8 cellular contexts compared by ENCODE assay signal in the genomic region with DNA sequence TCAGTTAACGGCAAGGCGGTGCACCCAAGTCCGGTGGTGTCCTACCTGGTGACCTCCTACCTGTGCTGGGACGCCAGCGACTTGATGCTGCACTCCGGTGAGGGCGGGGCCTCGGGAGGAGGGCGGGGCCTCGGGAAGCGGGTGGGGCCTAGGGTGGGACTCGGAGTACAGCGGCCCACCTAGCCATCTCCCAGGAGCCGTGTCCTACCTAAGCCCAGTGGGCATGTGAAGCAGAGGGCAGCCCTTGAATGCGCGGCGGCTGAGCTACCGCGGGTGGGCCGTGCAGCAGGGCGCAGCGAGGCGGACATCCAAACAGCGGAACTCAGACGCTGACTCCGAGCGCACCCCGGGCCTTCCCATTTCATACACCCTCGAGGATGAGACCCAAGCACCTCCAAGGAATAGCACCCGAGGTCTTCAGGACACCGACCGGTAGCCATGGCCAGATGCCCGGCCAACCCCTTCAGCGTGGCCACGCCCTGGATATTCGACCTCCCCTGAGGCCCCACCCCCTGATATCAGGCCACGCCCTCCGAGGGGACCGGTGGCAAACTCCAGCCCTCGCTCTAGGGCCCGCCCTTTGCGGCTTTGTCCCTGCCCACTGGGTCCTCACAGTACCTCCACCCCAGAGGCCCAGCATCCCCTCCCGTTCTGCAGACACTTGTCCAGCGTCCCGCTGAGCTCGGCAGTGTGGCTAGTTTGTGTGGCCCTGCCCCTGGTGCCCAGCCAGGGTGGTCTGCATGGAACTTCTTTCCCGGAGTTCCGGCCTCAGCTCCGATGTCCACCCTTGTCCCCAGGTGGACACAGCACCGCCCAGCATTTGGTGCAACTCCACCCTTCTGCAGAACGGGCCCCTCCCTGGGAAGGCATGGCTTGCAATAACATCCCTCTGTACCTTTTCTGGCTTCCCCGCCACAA. TPM values are rescaled to one million over a fixed set of nuclear protein-coding genes. Genes with fewer than 3 reads are reported as not detected.
A peak's percentile ranks its signal among the peaks of the same experiment; 100 is the strongest.
DNase-seq lines count a peak whose midpoint lies in the region; ATAC-seq and TF ChIP-seq lines count a peak whose summit lies in the region.

No MANE protein-coding gene starts in this region.

- no peak for TF ChIP-seq CTCF in ascending aorta (IDR thresholded peaks at IDR 0.05)
- TF ChIP-seq CTCF in testis (IDR thresholded peaks at IDR 0.05): no peak

- DNase-seq in CD1c-positive myeloid dendritic cell (ENCODE audit: extremely low spot score): peak; percentile 46
- DNase-seq in NCI-H82 treated with DMSO at 0.1 percent for 48 hours (lab: John Stamatoyannopoulos, UW; ENCODE audit: unreplicated experiment): peak; percentile 28
- no peak for DNase-seq in ascending aorta (ENCODE audit: low spot score in 2 of 2)
- DNase-seq in left colon: peak; percentile 88 to 90
- DNase-seq in testis: peak; percentile 55
- DNase-seq in T-helper 9 cell: no peak

- WGBS in testis, 2 donors: 7 to 8% methylated on average over 27 to 49 of the region's 52 CpGs

- no peaks in the 10 kb centered on the region for H3K9me3 ChIP-seq in ascending aorta
- no peaks in the 10 kb centered on the region for H3K9me3 ChIP-seq in testis

- H3K27me3 ChIP-seq in ascending aorta: peaks cover 11% of the 10 kb centered on the region
- H3K27me3 ChIP-seq in testis: no peaks in the 10 kb centered on the region

- intact Hi-C loops in ascending aorta (cut with DNase I): no loop called here
- intact Hi-C loops in left colon (cut with DNase I, micrococcal nuclease): no loop called here
- intact Hi-C loops in testis (cut with DNase I; ENCODE audit: low total_unique reads): no loop called here

- no peaks in the 10 kb centered on the region for H3K36me3 ChIP-seq in ascending aorta
- H3K36me3 ChIP-seq in testis (ENCODE audit: low read depth, missing control alignments): no peaks in the 10 kb centered on the region

- H3K27ac ChIP-seq in ascending aorta (no peak overlapping the region), testis (no peak overlapping the region)

- peak overlapping the region; percentile 17 to 34 for H3K4me3 ChIP-seq in ascending aorta
- H3K4me3 ChIP-seq in testis: peak overlapping the region in 1 of 2 donors; percentile 51

- ATAC-seq in GM18861 (IDR thresholded peaks at IDR 0.05; ENCODE audit: unreplicated experiment): peak; percentile 50
- peak; percentile 46 for ATAC-seq in HG02970 (IDR thresholded peaks at IDR 0.05; ENCODE audit: low FRiP score, unreplicated experiment)
- peak; percentile 69 for ATAC-seq in left colon

- H3K4me1 ChIP-seq in ascending aorta: no peaks in the 10 kb centered on the region
- H3K4me1 ChIP-seq in testis: no peaks in the 10 kb centered on the region

- no peak for TF ChIP-seq POLR2A in testis (IDR thresholded peaks at IDR 0.05)

RNA-seq across cellular contexts. Expression of a gene that starts 5.4 kb away (rescaled TPM):
- total RNA-seq in ascending aorta (not detected), left colon (100 to 1,000 TPM; 182 to 236 TPM), testis (1 to 10 TPM in 1 of 2 donors, under 1 TPM in 1; 0.43 to 1.2 TPM)
- polyA plus RNA-seq in testis (ENCODE audit: insufficient read depth, low read depth, low replicate concordance): 2.7 TPM

RNA-seq across cellular contexts. Expression of a gene that starts 15.2 kb away (rescaled TPM):
- total RNA-seq in ascending aorta (not detected), left colon (1 to 10 TPM; 4.5 to 8.5 TPM), testis (1 to 10 TPM; 5.5 to 9.0 TPM)
- 7.4 TPM for polyA plus RNA-seq in testis (ENCODE audit: insufficient read depth, low read depth, low replicate concordance)

RNA-seq across cellular contexts. Expression of a gene that starts 28.0 kb away (rescaled TPM):
- total RNA-seq in ascending aorta (not detected), left colon (not detected), testis (1 to 10 TPM in 1 of 2 donors, under 1 TPM in 1; 0.43 to 1.9 TPM)
- polyA plus RNA-seq in testis (ENCODE audit: insufficient read depth, low read depth, low replicate concordance): 4.0 TPM

RNA-seq across cellular contexts. Expression of a gene that starts 36.5 kb away (rescaled TPM):
- total RNA-seq in ascending aorta (not detected), left colon (10 to 100 TPM in 1 of 2 donors, 1 to 10 TPM in 1; 5.7 to 11.7 TPM), testis (under 1 TPM; 0.63 to 0.81 TPM)
- polyA plus RNA-seq in testis (ENCODE audit: insufficient read depth, low read depth, low replicate concordance): 1.3 TPM

RNA-seq across cellular contexts. Expression of a gene that starts 47.9 kb away (rescaled TPM):
- total RNA-seq in ascending aorta (not detected), left colon (not detected), testis (not detected)
- not detected for polyA plus RNA-seq in testis (ENCODE audit: insufficient read depth, low read depth, low replicate concordance)

Comparison
In these comparisons a context has a peak if more than half of its experiments do, and no peak if none do; other contexts are left out.
1. DNase-seq: peak in CD1c-positive myeloid dendritic cell (single experiment), NCI-H82 treated with DMSO at 0.1 percent for 48 hours (single experiment), left colon (2 of 2) and testis (single experiment); none in ascending aorta (0 of 2) and T-helper 9 cell (single experiment).
2. RNA of a gene that starts 5.4 kb away (total RNA-seq): 182 to 236 TPM in left colon; 0.43 to 1.2 TPM in testis and not detected in ascending aorta (single experiment); every median in the first group is over 10 times any median in the second.
3. Peak in every context shown above with its lines, with median percentiles within 50 percentile points of each other: ATAC-seq.